2 cellular contexts compared by ENCODE assay signal in the genomic region with DNA sequence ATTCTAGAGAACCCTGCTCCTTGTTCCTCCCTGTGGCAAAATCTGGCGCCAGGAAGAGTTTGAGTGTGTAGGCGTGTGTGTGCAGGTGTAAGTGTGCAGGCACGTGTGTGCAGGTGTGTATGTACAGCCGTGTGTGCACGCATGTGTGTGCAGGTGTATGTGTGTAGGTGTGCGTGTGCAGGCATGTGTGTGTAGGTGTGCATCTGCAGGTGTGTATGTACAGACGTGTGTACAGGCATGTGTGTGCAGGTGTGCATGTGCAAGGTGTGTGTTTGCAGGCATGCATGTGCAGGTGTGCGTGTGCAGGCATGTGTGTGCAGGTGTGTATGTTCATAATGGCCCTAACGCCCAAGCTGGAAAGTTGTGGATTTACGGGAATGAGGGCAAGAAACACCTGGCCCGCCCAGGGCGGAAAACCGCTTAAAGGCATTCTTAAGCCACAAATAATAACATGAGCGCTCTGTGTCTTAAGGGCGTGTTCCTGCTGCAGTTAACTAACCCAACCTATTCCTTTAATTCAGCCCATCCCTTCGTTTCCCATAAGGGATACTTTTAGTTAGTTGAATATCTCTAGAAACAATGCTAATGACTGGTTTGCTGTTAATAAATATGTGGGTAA.
A peak's percentile ranks its signal among the peaks of the same experiment; 100 is the strongest.
TF ChIP-seq lines count a peak whose summit lies in the region.

No MANE protein-coding gene starts in this region.

TF ChIP-seq in IMR-90, 13 proteins besides CTCF, POLR2A, EP300 and RAD21:
- TF ChIP-seq, protein P1, sequence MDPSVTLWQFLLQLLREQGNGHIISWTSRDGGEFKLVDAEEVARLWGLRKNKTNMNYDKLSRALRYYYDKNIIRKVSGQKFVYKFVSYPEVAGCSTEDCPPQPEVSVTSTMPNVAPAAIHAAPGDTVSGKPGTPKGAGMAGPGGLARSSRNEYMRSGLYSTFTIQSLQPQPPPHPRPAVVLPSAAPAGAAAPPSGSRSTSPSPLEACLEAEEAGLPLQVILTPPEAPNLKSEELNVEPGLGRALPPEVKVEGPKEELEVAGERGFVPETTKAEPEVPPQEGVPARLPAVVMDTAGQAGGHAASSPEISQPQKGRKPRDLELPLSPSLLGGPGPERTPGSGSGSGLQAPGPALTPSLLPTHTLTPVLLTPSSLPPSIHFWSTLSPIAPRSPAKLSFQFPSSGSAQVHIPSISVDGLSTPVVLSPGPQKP (IDR thresholded peaks at IDR 0.05; ENCODE audit: borderline replicate concordance, low read depth, low read length), result no peak

TF ChIP-seq in H1, 55 proteins besides CTCF, POLR2A, EP300 and RAD21:
- TF ChIP-seq JUN (IDR thresholded peaks at IDR 0.05; ENCODE audit: low read depth, low read length) (no peak), CHD1 (IDR thresholded peaks at IDR 0.05; ENCODE audit: low read depth, low read length) (no peak), BACH1 (IDR thresholded peaks at IDR 0.05; ENCODE audit: low read length) (no peak), POLR2AphosphoS5 (IDR thresholded peaks at IDR 0.05; ENCODE audit: low read depth, low read length) (peak; percentile 19; the same call in 1 of the 2 replicates), SRF (IDR thresholded peaks at IDR 0.05; ENCODE audit: low read depth, low read length) (no peak), POU5F1 (IDR thresholded peaks at IDR 0.05; ENCODE audit: low read depth, low read length) (no peak)
- TF ChIP-seq, protein P2, sequence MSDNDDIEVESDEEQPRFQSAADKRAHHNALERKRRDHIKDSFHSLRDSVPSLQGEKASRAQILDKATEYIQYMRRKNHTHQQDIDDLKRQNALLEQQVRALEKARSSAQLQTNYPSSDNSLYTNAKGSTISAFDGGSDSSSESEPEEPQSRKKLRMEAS (IDR thresholded peaks at IDR 0.05), result no peak
